Comparison of ENCODE assay signal across 25 cellular contexts in the genomic region with DNA sequence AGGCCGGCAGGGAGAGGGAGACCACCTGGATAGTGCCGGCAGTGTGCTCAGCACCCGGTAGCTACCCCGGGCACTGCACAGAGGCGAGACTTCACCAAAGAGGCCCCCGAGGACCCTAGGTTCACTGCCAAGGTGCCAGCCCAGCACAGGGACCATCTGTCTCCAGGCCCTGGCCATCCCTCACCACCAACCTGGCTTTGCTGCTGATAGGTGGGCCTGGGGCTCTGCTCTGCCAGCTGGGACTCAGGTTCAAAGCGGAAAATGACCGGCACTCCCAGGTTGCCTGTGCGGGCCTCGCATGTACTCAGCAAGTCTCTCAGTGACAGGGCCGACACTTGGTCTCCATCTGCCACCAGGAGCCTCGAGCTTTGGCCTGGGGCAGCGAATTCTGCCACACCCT.
A peak's percentile ranks its signal among the peaks of the same experiment; 100 is the strongest.
DNase-seq lines count a peak whose midpoint lies in the region; ATAC-seq and TF ChIP-seq lines count a peak whose summit lies in the region.
"Had no signal": no experiment of that assay in that cellular context is flagged by ENCODE, and none has a peak within 500 bp of the region (broad histone marks: within the 10 kb centered on the region; RNA-seq: fewer than 3 reads in every experiment).

No MANE protein-coding gene starts in this region.

- peaks cover 38% of the 10 kb centered on the region for H3K27me3 Mint-ChIP-seq in stimulated activated memory B cell treated with anti-CD40 and anti-IgM and Interleukin-4, amounts not matched to agents 10 μg/mL and 1 μg/mL and 100 μg/mL, for 72 hours
- H3K27me3 Mint-ChIP-seq: activated naive CD8-positive, alpha-beta T cell; IgD-negative memory B cell had no signal

- H3K9me3 ChIP-seq in heart right ventricle, result no peaks in the 10 kb centered on the region
- H3K9me3 ChIP-seq: esophagus squamous epithelium, HAP-1, ovary had no signal

- H3K27me3 ChIP-seq in H7 (ENCODE audit: control insufficient read depth, insufficient read depth, low read length), result no peaks in the 10 kb centered on the region
- H3K27me3 ChIP-seq in heart right ventricle, result peaks cover 0 to 24% (median 6%) of the 10 kb centered on the region in 7 donors
- H3K27me3 ChIP-seq: ovary had no signal

- H3K4me3 ChIP-seq in H7 (ENCODE audit: insufficient read depth, low read depth, low read length) (no peak overlapping the region), heart right ventricle (no peak overlapping the region)
- H3K4me3 ChIP-seq: esophagus squamous epithelium, HAP-1, ovary had no signal

- TF ChIP-seq CTCF in C4-2B (conservative IDR thresholded peaks at IDR 0.05), result no peak
- no peak for TF ChIP-seq CTCF in heart right ventricle (IDR thresholded peaks at IDR 0.05)

- no peak for ATAC-seq in heart right ventricle
- ATAC-seq in stimulated activated memory B cell treated with anti-CD40 and anti-IgM and Interleukin-4, amounts not matched to agents 10 μg/mL and 1 μg/mL and 100 μg/mL, for 72 hours, result no peak
- ATAC-seq: activated T-cell treated with anti-CD3 and anti-CD28 coated beads, Interleukin-2, amount 50 U/mL, for 72 hours; effector memory CD8-positive, alpha-beta T cell; naive thymus-derived CD8-positive, alpha-beta T cell had no signal

- H3K36me3 ChIP-seq in H7 (replicated peaks; ENCODE audit: control insufficient read depth, insufficient read depth, low read length) (no peaks in the 10 kb centered on the region), heart right ventricle (no peaks in the 10 kb centered on the region)
- H3K36me3 ChIP-seq: esophagus squamous epithelium, HAP-1, ovary had no signal

- DNase-seq in H7 (peak; percentile 21), heart right ventricle (no peak), retina (peak; percentile 33), medulla oblongata (ENCODE audit: extremely low spot score) (no peak), NCI-H2227 treated with DMSO at 0.1 percent for 48 hours (lab: John Stamatoyannopoulos, UW) (no peak), HK-2 (ENCODE audit: unreplicated experiment) (no peak)
- DNase-seq: activated CD4-positive, alpha-beta memory T cell treated with anti-CD3 and anti-CD28 coated beads for 36 hours; activated T-cell treated with anti-CD3 and anti-CD28 coated beads, Interleukin-2, amount 50 U/mL, for 72 hours; effector memory CD8-positive, alpha-beta T cell; esophagus squamous epithelium; GF-D8; mesendoderm; NCI-H1105; NCI-H2107; NCI-H510A; T-helper 9 cell had no signal

- H3K27ac ChIP-seq in C4-2B (peak overlapping the region; percentile 47), heart right ventricle (peak overlapping the region in 7 of 10 donors; percentile 27 to 74 (median 67))
- H3K27ac ChIP-seq: esophagus squamous epithelium, ovary, RWPE1 had no signal

- H3K27ac Mint-ChIP-seq in stimulated activated memory B cell treated with anti-CD40 and anti-IgM and Interleukin-4, amounts not matched to agents 10 μg/mL and 1 μg/mL and 100 μg/mL, for 72 hours, result no peak overlapping the region
- H3K27ac Mint-ChIP-seq: activated CD4-positive, alpha-beta memory T cell treated with anti-CD3 and anti-CD28 coated beads for 36 hours; activated naive CD8-positive, alpha-beta T cell; activated T-cell treated with anti-CD3 and anti-CD28 coated beads, Interleukin-2, amount 50 U/mL, for 72 hours; CD4-positive, alpha-beta T cell; effector memory CD8-positive, alpha-beta T cell; IgD-negative memory B cell; naive thymus-derived CD8-positive, alpha-beta T cell had no signal

- 88 to 89% methylated on average over 13 of the region's 13 CpGs for WGBS in heart right ventricle, 2 donors

- intact Hi-C loops in heart right ventricle (cut with DNase I), result no loop called here

- H3K4me3 Mint-ChIP-seq in stimulated activated memory B cell treated with anti-CD40 and anti-IgM and Interleukin-4, amounts not matched to agents 10 μg/mL and 1 μg/mL and 100 μg/mL, for 72 hours, result no peak overlapping the region
- H3K4me3 Mint-ChIP-seq: activated CD4-positive, alpha-beta memory T cell treated with anti-CD3 and anti-CD28 coated beads for 36 hours; activated naive CD8-positive, alpha-beta T cell; activated T-cell treated with anti-CD3 and anti-CD28 coated beads, Interleukin-2, amount 50 U/mL, for 72 hours; CD4-positive, alpha-beta T cell; effector memory CD8-positive, alpha-beta T cell; IgD-negative memory B cell; naive thymus-derived CD8-positive, alpha-beta T cell had no signal

- H3K4me1 Mint-ChIP-seq in stimulated activated memory B cell treated with anti-CD40 and anti-IgM and Interleukin-4, amounts not matched to agents 10 μg/mL and 1 μg/mL and 100 μg/mL, for 72 hours, result no peaks in the 10 kb centered on the region
- H3K4me1 Mint-ChIP-seq: IgD-negative memory B cell; naive thymus-derived CD8-positive, alpha-beta T cell had no signal

- H3K9me3 Mint-ChIP-seq in stimulated activated memory B cell treated with anti-CD40 and anti-IgM and Interleukin-4, amounts not matched to agents 10 μg/mL and 1 μg/mL and 100 μg/mL, for 72 hours, result no peaks in the 10 kb centered on the region
- H3K9me3 Mint-ChIP-seq: activated CD4-positive, alpha-beta memory T cell treated with anti-CD3 and anti-CD28 coated beads for 36 hours; activated T-cell treated with anti-CD3 and anti-CD28 coated beads, Interleukin-2, amount 50 U/mL, for 72 hours; CD4-positive, alpha-beta T cell; effector memory CD8-positive, alpha-beta T cell; IgD-negative memory B cell; naive thymus-derived CD8-positive, alpha-beta T cell had no signal

- no peaks in the 10 kb centered on the region for H3K36me3 Mint-ChIP-seq in stimulated activated memory B cell treated with anti-CD40 and anti-IgM and Interleukin-4, amounts not matched to agents 10 μg/mL and 1 μg/mL and 100 μg/mL, for 72 hours
- H3K36me3 Mint-ChIP-seq: activated CD4-positive, alpha-beta memory T cell treated with anti-CD3 and anti-CD28 coated beads for 36 hours; activated naive CD8-positive, alpha-beta T cell; naive thymus-derived CD8-positive, alpha-beta T cell had no signal

- peaks cover 0 to 33% (median 7%) of the 10 kb centered on the region in 9 donors for H3K4me1 ChIP-seq in heart right ventricle
- H3K4me1 ChIP-seq: esophagus squamous epithelium, HAP-1 had no signal

Comparison
In these comparisons a context has a peak if more than half of its experiments do, and no peak if none do; other contexts are left out.
1. DNase-seq: peak in H7 (single experiment) and retina (single experiment); none in heart right ventricle (0 of 2), medulla oblongata (single experiment), NCI-H2227 treated with DMSO at 0.1 percent for 48 hours (single experiment) and HK-2 (single experiment).